18 cellular contexts compared by ENCODE assay signal in the genomic region with DNA sequence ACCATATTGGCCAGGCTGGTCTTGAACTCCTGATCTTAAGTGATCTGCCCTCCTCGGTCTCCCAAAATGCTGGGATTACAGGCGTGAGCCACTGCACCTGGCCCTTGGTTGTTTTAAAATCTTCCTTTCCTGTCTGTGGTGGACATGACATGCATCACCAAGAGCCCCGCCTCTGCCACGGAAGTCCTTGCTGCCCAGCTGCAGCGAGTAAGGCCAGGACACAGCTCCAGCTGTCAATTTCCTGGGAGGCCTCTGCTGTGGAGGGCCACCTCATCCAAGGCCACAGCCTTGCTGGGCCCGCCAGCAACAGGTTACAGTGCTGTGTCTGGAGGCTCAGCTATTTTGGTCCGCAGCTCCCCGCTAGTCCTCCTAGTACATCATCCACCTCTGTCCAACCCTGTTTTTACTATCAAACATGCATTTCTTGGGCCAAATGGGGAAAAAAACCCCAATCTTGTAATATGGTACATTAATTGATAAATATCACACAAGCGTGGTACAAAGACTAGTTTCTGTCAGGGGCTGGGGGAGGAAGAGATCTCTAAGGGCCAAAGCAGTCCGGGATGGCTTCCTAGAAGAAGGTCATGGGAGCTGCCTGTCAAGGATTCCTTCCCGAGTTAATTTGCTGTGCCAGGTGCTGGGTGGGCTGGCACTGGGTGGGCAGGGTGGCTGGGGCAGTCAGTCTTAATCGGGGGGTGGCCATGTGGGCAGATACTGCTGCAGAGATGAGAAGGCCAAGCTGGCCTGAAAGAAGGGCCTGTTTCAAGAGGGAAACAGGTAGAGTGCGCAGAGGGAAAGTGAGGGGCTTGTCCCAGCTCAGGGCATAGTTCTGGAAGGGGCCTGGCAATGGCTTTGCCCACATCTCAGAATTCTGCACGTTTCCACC.
A peak's percentile ranks its signal among the peaks of the same experiment; 100 is the strongest.
DNase-seq lines count a peak whose midpoint lies in the region; ATAC-seq and TF ChIP-seq lines count a peak whose summit lies in the region.
"Had no signal": no experiment of that assay in that cellular context is flagged by ENCODE, and none has a peak within 500 bp of the region (broad histone marks: within the 10 kb centered on the region; RNA-seq: fewer than 3 reads in every experiment).

No MANE protein-coding gene starts in this region.

- H3K4me2 ChIP-seq in neural progenitor cell = no peak overlapping the region
- H3K4me2 ChIP-seq: SK-N-SH had no signal

- peak overlapping the region; percentile 46 for H3K4me3 Mint-ChIP-seq in neural progenitor cell

- H2AFZ ChIP-seq in neural progenitor cell (replicated peaks) = no peak overlapping the region

- H3F3A ChIP-seq in neural progenitor cell (ENCODE audit: low read depth) = peaks cover 17% of the 10 kb centered on the region

- H3K4me3 ChIP-seq in neural progenitor cell (no peak overlapping the region), spleen (no peak overlapping the region)

- peaks cover 94% of the 10 kb centered on the region for H3K27me3 ChIP-seq in neural progenitor cell
- H3K27me3 ChIP-seq in spleen (replicated peaks in 1 of 7) = peaks cover 3 to 45% (median 25%) of the 10 kb centered on the region in 7 donors

- no peak overlapping the region for H3K27ac ChIP-seq in neural progenitor cell
- no peak overlapping the region for H3K27ac ChIP-seq in spleen

- H4K20me1 ChIP-seq in neural progenitor cell (ENCODE audit: low read depth) = peaks cover 11% of the 10 kb centered on the region

- H3K9ac ChIP-seq in neural progenitor cell = no peak overlapping the region
- H3K9ac ChIP-seq: SK-N-SH had no signal

- no peaks in the 10 kb centered on the region for H3K36me3 ChIP-seq in neural progenitor cell
- no peaks in the 10 kb centered on the region for H3K36me3 ChIP-seq in spleen

- no peaks in the 10 kb centered on the region for H3K9me3 Mint-ChIP-seq in neural progenitor cell

- peaks cover 53% of the 10 kb centered on the region for H3K27me3 Mint-ChIP-seq in neural progenitor cell (ENCODE audit: insufficient read depth, low read depth)

- no peak for TF ChIP-seq CTCF in neural progenitor cell (IDR thresholded peaks at IDR 0.05)
- TF ChIP-seq CTCF in spleen (IDR thresholded peaks at IDR 0.05 in 8 of 11, conservative IDR thresholded peaks at IDR 0.05 in 3 of 11) = no peak

- intact Hi-C loops in spleen (cut with DNase I; ENCODE audit: low total_unique reads) = no loop called here

- ATAC-seq in HG02798 (IDR thresholded peaks at IDR 0.05; ENCODE audit: poor library complexity, unreplicated experiment) = no peak
- ATAC-seq in HG03378 (IDR thresholded peaks at IDR 0.05; ENCODE audit: unreplicated experiment) = no peak
- no peak for ATAC-seq in GM18520 (IDR thresholded peaks at IDR 0.05; ENCODE audit: unreplicated experiment)

- no peak overlapping the region for H3K27ac Mint-ChIP-seq in neural progenitor cell

- no peaks in the 10 kb centered on the region for H3K79me2 ChIP-seq in neural progenitor cell (ENCODE audit: low read depth)

- H3K4me1 Mint-ChIP-seq in neural progenitor cell = peaks cover 20% of the 10 kb centered on the region

- H3K9me3 ChIP-seq in neural progenitor cell (ENCODE audit: low read depth) (no peaks in the 10 kb centered on the region), spleen (no peaks in the 10 kb centered on the region)
- H3K9me3 ChIP-seq: SK-N-SH had no signal

- no peak for TF ChIP-seq POLR2A in spleen (IDR thresholded peaks at IDR 0.05)

- DNase-seq in COLO668 (lab: John Stamatoyannopoulos, UW; ENCODE audit: unreplicated experiment) (peak; percentile 18), SHP77 treated with DMSO at 0.1 percent for 48 hours (lab: John Stamatoyannopoulos, UW) (peak; percentile 10), neural progenitor cell (ENCODE audit: low spot score) (no peak), spleen (peak; percentile 60)
- DNase-seq: AML-193, COR-L47, GF-D8, GOT3, KG1, NCI-H1694 treated with DMSO at 0.1 percent for 48 hours, NCI-H2107, NCI-H226, NCI-H82, OCI-M1, SK-N-SH had no signal

- H3K36me3 Mint-ChIP-seq in neural progenitor cell = no peaks in the 10 kb centered on the region

- WGBS in spleen, 5 donors = 81 to 91% (median 86%) methylated on average over 14 of the region's 14 CpGs

- H3K4me1 ChIP-seq in neural progenitor cell (peaks cover 18% of the 10 kb centered on the region), spleen (peaks cover 5 to 17% (median 12%) of the 10 kb centered on the region in 6 donors)
